Comparison of ENCODE assay signal across 15 cellular contexts in genomic region chr6:34030831-34031566, GRCh38.
"Had no signal": no experiment of that assay in that cellular context is flagged by ENCODE, and none has a peak within 500 bp of the region (broad histone marks: within the 10 kb centered on the region; RNA-seq: fewer than 3 reads in every experiment).

No MANE protein-coding gene starts in this region.

- H3K27me3 ChIP-seq: cardiac muscle cell, ovary had no signal

- H3K9me3 ChIP-seq: esophagus squamous epithelium, ovary had no signal

- H3K27ac ChIP-seq: cardiac muscle cell, esophagus squamous epithelium, ovary had no signal

- ATAC-seq: activated CD8-positive, alpha-beta T cell treated with anti-CD3 and anti-CD28 coated beads, Interleukin-2, amount 10 ng/mL, durations not matched to agents 7 days and 5 days; left ventricle myocardium superior; WTC11 had no signal

- H3K4me1 ChIP-seq: esophagus squamous epithelium had no signal

- H3K36me3 ChIP-seq: cardiac muscle cell, esophagus squamous epithelium, ovary had no signal

- DNase-seq: activated CD4-positive, alpha-beta T cell treated with anti-CD3 and anti-CD28 coated beads for 48 hours; activated CD8-positive, alpha-beta memory T cell treated with anti-CD3 and anti-CD28 coated beads, Interleukin-2, amount 50 U/mL, for 48 hours; activated CD8-positive, alpha-beta T cell treated with anti-CD3 and anti-CD28 coated beads, Interleukin-2, amount 10 ng/mL, durations not matched to agents 7 days and 5 days; activated naive CD4-positive, alpha-beta T cell treated with Interleukin-2 at 50 U/mL for 16 hours; esophagus squamous epithelium; foreskin fibroblast; head of caudate nucleus; islet precursor cell; left ventricle myocardium superior; ovary; stimulated activated CD4-positive, alpha-beta T cell treated with anti-CD3 and anti-CD28 coated beads, Interleukin-2, amount 100 ng/mL, for 48 hours; stimulated activated naive CD4-positive, alpha-beta T cell treated with Interleukin-2 at 50 U/mL for 16 hours; trophoblast cell had no signal

- H3K4me3 ChIP-seq: cardiac muscle cell, esophagus squamous epithelium, ovary had no signal
